32 cellular contexts compared by ENCODE assay signal in the genomic region with DNA sequence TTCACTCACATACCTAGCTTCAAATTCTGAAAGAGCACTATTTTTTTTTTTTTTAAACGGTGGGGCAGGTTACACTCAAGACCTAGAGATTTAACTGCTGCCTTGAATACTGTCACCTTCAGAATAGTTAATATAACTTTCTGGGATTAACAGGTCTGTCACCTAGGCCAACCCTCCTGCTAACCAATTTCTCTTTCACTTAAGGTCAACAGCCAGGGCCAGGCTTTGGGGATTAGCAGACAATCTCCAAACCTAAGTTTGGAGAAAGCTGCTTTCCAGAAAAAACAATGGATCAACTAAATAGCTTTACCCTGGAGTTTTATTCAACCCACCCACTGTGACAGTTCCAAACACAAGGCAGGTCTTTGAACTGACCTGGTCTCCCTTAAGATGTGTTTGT.
"Had no signal": no experiment of that assay in that cellular context is flagged by ENCODE, and none has a peak within 500 bp of the region (broad histone marks: within the 10 kb centered on the region; RNA-seq: fewer than 3 reads in every experiment).

No MANE protein-coding gene starts in this region.

- H3K4me3 Mint-ChIP-seq: activated CD4-positive, alpha-beta memory T cell treated with anti-CD3 and anti-CD28 coated beads, Interleukin-2, amount 10 ng/mL, durations not matched to agents 7 days and 5 days; activated CD8-positive, alpha-beta memory T cell treated with anti-CD3 and anti-CD28 coated beads, Interleukin-2, amount 10 ng/mL, durations not matched to agents 7 days and 5 days; activated naive CD4-positive, alpha-beta T cell treated with anti-CD3 and anti-CD28 coated beads, Interleukin-2, amount 10 ng/mL, durations not matched to agents 7 days and 5 days; activated naive CD8-positive, alpha-beta T cell; activated naive CD8-positive, alpha-beta T cell treated with anti-CD3 and anti-CD28 coated beads, Interleukin-2, amount 50 U/mL, for 24 hours; T-cell had no signal

- H3K27me3 Mint-ChIP-seq: activated CD4-positive, alpha-beta memory T cell treated with anti-CD3 and anti-CD28 coated beads, Interleukin-2, amount 10 ng/mL, durations not matched to agents 7 days and 5 days; activated naive CD4-positive, alpha-beta T cell treated with anti-CD3 and anti-CD28 coated beads, Interleukin-2, amount 10 ng/mL, durations not matched to agents 7 days and 5 days; activated naive CD8-positive, alpha-beta T cell had no signal

- ATAC-seq: activated CD8-positive, alpha-beta memory T cell treated with anti-CD3 and anti-CD28 coated beads, Interleukin-2, amount 10 ng/mL, durations not matched to agents 7 days and 5 days; activated naive CD8-positive, alpha-beta T cell treated with anti-CD3 and anti-CD28 coated beads, Interleukin-2, amount 50 U/mL, for 24 hours; Panc1; T-cell had no signal

- H3K27ac Mint-ChIP-seq: activated CD4-positive, alpha-beta memory T cell treated with anti-CD3 and anti-CD28 coated beads, Interleukin-2, amount 10 ng/mL, durations not matched to agents 7 days and 5 days; activated CD8-positive, alpha-beta memory T cell treated with anti-CD3 and anti-CD28 coated beads, Interleukin-2, amount 10 ng/mL, durations not matched to agents 7 days and 5 days; activated naive CD4-positive, alpha-beta T cell treated with anti-CD3 and anti-CD28 coated beads, Interleukin-2, amount 10 ng/mL, durations not matched to agents 7 days and 5 days; activated naive CD8-positive, alpha-beta T cell; activated naive CD8-positive, alpha-beta T cell treated with anti-CD3 and anti-CD28 coated beads, Interleukin-2, amount 50 U/mL, for 24 hours; T-cell had no signal

- H3K27me3 ChIP-seq: brain microvascular endothelial cell had no signal

- H3K36me3 Mint-ChIP-seq: activated CD8-positive, alpha-beta memory T cell treated with anti-CD3 and anti-CD28 coated beads, Interleukin-2, amount 10 ng/mL, durations not matched to agents 7 days and 5 days; activated naive CD4-positive, alpha-beta T cell treated with anti-CD3 and anti-CD28 coated beads, Interleukin-2, amount 10 ng/mL, durations not matched to agents 7 days and 5 days; activated naive CD8-positive, alpha-beta T cell; T-cell had no signal

- H3K27ac ChIP-seq: brain microvascular endothelial cell, VCaP had no signal

- H3K36me3 ChIP-seq: brain microvascular endothelial cell had no signal

- H3K9me3 Mint-ChIP-seq: activated CD4-positive, alpha-beta memory T cell treated with anti-CD3 and anti-CD28 coated beads, Interleukin-2, amount 10 ng/mL, durations not matched to agents 7 days and 5 days; activated naive CD4-positive, alpha-beta T cell treated with anti-CD3 and anti-CD28 coated beads, Interleukin-2, amount 10 ng/mL, durations not matched to agents 7 days and 5 days; activated naive CD8-positive, alpha-beta T cell treated with anti-CD3 and anti-CD28 coated beads, Interleukin-2, amount 50 U/mL, for 24 hours; T-cell had no signal

- H3K4me1 Mint-ChIP-seq: activated CD4-positive, alpha-beta memory T cell treated with anti-CD3 and anti-CD28 coated beads, Interleukin-2, amount 10 ng/mL, durations not matched to agents 7 days and 5 days; activated CD8-positive, alpha-beta memory T cell treated with anti-CD3 and anti-CD28 coated beads, Interleukin-2, amount 10 ng/mL, durations not matched to agents 7 days and 5 days; activated naive CD4-positive, alpha-beta T cell treated with anti-CD3 and anti-CD28 coated beads, Interleukin-2, amount 10 ng/mL, durations not matched to agents 7 days and 5 days; activated naive CD8-positive, alpha-beta T cell treated with anti-CD3 and anti-CD28 coated beads, Interleukin-2, amount 50 U/mL, for 24 hours; T-cell had no signal

- DNase-seq: activated CD4-positive, alpha-beta memory T cell treated with anti-CD3 and anti-CD28 coated beads, Interleukin-2, amount 10 ng/mL, durations not matched to agents 7 days and 5 days; activated CD4-positive, alpha-beta T cell treated with anti-CD3 and anti-CD28 coated beads for 1 hour; activated CD4-positive, alpha-beta T cell treated with anti-CD3 and anti-CD28 coated beads for 48 hours; activated CD4-positive, CD25-positive, alpha-beta regulatory T cell; activated CD8-positive, alpha-beta memory T cell treated with anti-CD3 and anti-CD28 coated beads for 24 hours; activated CD8-positive, alpha-beta memory T cell treated with anti-CD3 and anti-CD28 coated beads, Interleukin-2, amount 10 ng/mL, durations not matched to agents 7 days and 5 days; activated CD8-positive, alpha-beta memory T cell treated with anti-CD3 and anti-CD28 coated beads, Interleukin-2, amount 50 U/mL, for 48 hours; activated effector memory CD4-positive, alpha-beta T cell treated with Interleukin-2 at 50 U/mL for 16 hours; activated naive CD4-positive, alpha-beta T cell treated with anti-CD3 and anti-CD28 coated beads, Interleukin-2, amount 10 ng/mL, durations not matched to agents 7 days and 5 days; activated naive CD8-positive, alpha-beta T cell treated with anti-CD3 and anti-CD28 coated beads, Interleukin-2, amount 50 U/mL, for 24 hours; activated T-cell treated with anti-CD3 and anti-CD28 coated beads, Interleukin-2, amount 50 U/mL, for 48 hours; anterior cingulate cortex; brain microvascular endothelial cell; KG1; MM.1S; MV-4-11; NCI-H1092; NCI-H1436 treated with DMSO at 0.1 percent for 48 hours; NCI-H2029; NCI-H2107; NCI-H2227 treated with DMSO at 0.1 percent for 48 hours; NCI-H510A treated with DMSO at 0.1 percent for 48 hours; NCI-H526 treated with DMSO at 0.1 percent for 48 hours; NCI-H774; RPMI8226; SHP77 treated with DMSO at 0.1 percent for 48 hours; T-cell; T-helper 2 cell; T-helper 9 cell had no signal
